In genomic region chr1:39328110-39328509, GRCh38 we compare ENCODE assay signal across 17 cellular contexts.
DNase-seq lines count a peak whose midpoint lies in the region; ATAC-seq and TF ChIP-seq lines count a peak whose summit lies in the region.
"Had no signal": no experiment of that assay in that cellular context is flagged by ENCODE, and none has a peak within 500 bp of the region (broad histone marks: within the 10 kb centered on the region; RNA-seq: fewer than 3 reads in every experiment).

No MANE protein-coding gene starts in this region.

- 60 to 71% methylated on average over 1 of the region's 1 CpG for WGBS in transverse colon (ENCODE audit: low coverage in 1 of 2), 2 donors

- in situ Hi-C loops in transverse colon (cut with MboI; ENCODE audit: low pct_ligation_motif_present in 1 of 4, low pct_unique_long_range_greater_than_20kb in 1 of 4, low sequenced_read_pairs in 3 of 4): no loop called here

- H3K4me3 Mint-ChIP-seq in activated T-cell treated with anti-CD3 and anti-CD28 coated beads, Interleukin-2, amount 50 U/mL, for 24 hours: peak overlapping the region; percentile 10
- H3K4me3 Mint-ChIP-seq in activated naive CD8-positive, alpha-beta T cell: peak overlapping the region; percentile 14
- peak overlapping the region in 4 of 10 donors; percentile 0 to 69 (median 42) for H3K4me3 Mint-ChIP-seq in naive thymus-derived CD4-positive, alpha-beta T cell

- H3K9me3 ChIP-seq in naive thymus-derived CD4-positive, alpha-beta T cell (ENCODE audit: control insufficient read depth in 2 of 3, low read length in 3 of 3): no peaks in the 10 kb centered on the region
- H3K9me3 ChIP-seq in transverse colon: no peaks in the 10 kb centered on the region
- H3K9me3 ChIP-seq: A549, SJCRH30 had no signal

- no peaks in the 10 kb centered on the region for H3K9me3 Mint-ChIP-seq in activated T-cell treated with anti-CD3 and anti-CD28 coated beads, Interleukin-2, amount 50 U/mL, for 24 hours
- H3K9me3 Mint-ChIP-seq in activated naive CD8-positive, alpha-beta T cell (ENCODE audit: low read depth): no peaks in the 10 kb centered on the region
- H3K9me3 Mint-ChIP-seq in naive thymus-derived CD4-positive, alpha-beta T cell: no peaks in the 10 kb centered on the region

- no peak overlapping the region for H3K27ac ChIP-seq in naive thymus-derived CD4-positive, alpha-beta T cell (ENCODE audit: low read depth, low read length)
- H3K27ac ChIP-seq in transverse colon: peak overlapping the region; percentile 18 to 68 (median 58)
- H3K27ac ChIP-seq: A549, SJCRH30 had no signal

- H3K36me3 ChIP-seq in naive thymus-derived CD4-positive, alpha-beta T cell (ENCODE audit: control insufficient read depth in 2 of 3, insufficient read depth in 3 of 3, low read length in 3 of 3): peaks cover 30 to 87% (median 38%) of the 10 kb centered on the region in 3 experiments
- H3K36me3 ChIP-seq in transverse colon: peaks cover 0 to 71% (median 24%) of the 10 kb centered on the region in 4 donors

- no peak for TF ChIP-seq EP300 in transverse colon (IDR thresholded peaks at IDR 0.05; ENCODE audit: low read depth)

- no peaks in the 10 kb centered on the region for H3K27me3 Mint-ChIP-seq in activated T-cell treated with anti-CD3 and anti-CD28 coated beads, Interleukin-2, amount 50 U/mL, for 24 hours
- H3K27me3 Mint-ChIP-seq in activated naive CD8-positive, alpha-beta T cell: no peaks in the 10 kb centered on the region
- H3K27me3 Mint-ChIP-seq in naive thymus-derived CD4-positive, alpha-beta T cell: no peaks in the 10 kb centered on the region

- no peak for TF ChIP-seq CTCF in transverse colon (IDR thresholded peaks at IDR 0.05)

- peak overlapping the region; percentile 29 for H3K4me3 ChIP-seq in naive thymus-derived CD4-positive, alpha-beta T cell (ENCODE audit: low read length)
- no peak overlapping the region for H3K4me3 ChIP-seq in transverse colon
- H3K4me3 ChIP-seq: A549, SJCRH30 had no signal

- POLR2A ChIA-PET in naive thymus-derived CD4-positive, alpha-beta T cell (lab: Charles Lee): no interaction called here

- no peak for DNase-seq in activated T-cell treated with anti-CD3 and anti-CD28 coated beads, Interleukin-2, amount 50 U/mL, for 24 hours
- no peak for DNase-seq in activated T-cell treated with anti-CD3 and anti-CD28 coated beads, Interleukin-2, amount 50 U/mL, for 48 hours
- DNase-seq in naive thymus-derived CD4-positive, alpha-beta T cell: no peak
- DNase-seq in transverse colon (no peak), H4 (ENCODE audit: low spot score) (no peak), NCI-H526 treated with DMSO at 0.1 percent for 48 hours (lab: John Stamatoyannopoulos, UW) (no peak), Ammon's horn (ENCODE audit: low spot score) (no peak)
- DNase-seq: anterior cingulate cortex, COR-L47, GDM1, islet precursor cell, mesendoderm, NCI-H1694, NCI-H510A, SJCRH30 had no signal

- CTCF ChIA-PET in naive thymus-derived CD4-positive, alpha-beta T cell (lab: Charles Lee): interaction anchor here (1.2 kb wide), 1 partner anchor 10 kb away, joined by 4 read pairs; no protein-coding TSS in a partner anchor

- ATAC-seq in naive thymus-derived CD4-positive, alpha-beta T cell: peak; percentile 47
- ATAC-seq: A549 had no signal

- H3K27ac Mint-ChIP-seq in activated T-cell treated with anti-CD3 and anti-CD28 coated beads, Interleukin-2, amount 50 U/mL, for 24 hours: peak overlapping the region; percentile 79
- H3K27ac Mint-ChIP-seq in activated naive CD8-positive, alpha-beta T cell: peak overlapping the region; percentile 46
- peak overlapping the region in 6 of 9 donors; percentile 17 to 72 (median 48) for H3K27ac Mint-ChIP-seq in naive thymus-derived CD4-positive, alpha-beta T cell

- H3K36me3 Mint-ChIP-seq in activated T-cell treated with anti-CD3 and anti-CD28 coated beads, Interleukin-2, amount 50 U/mL, for 24 hours (ENCODE audit: low read depth): peaks cover 73% of the 10 kb centered on the region
- peaks cover 5% of the 10 kb centered on the region for H3K36me3 Mint-ChIP-seq in activated naive CD8-positive, alpha-beta T cell
- peaks cover 3 to 44% (median 16%) of the 10 kb centered on the region in 5 donors for H3K36me3 Mint-ChIP-seq in naive thymus-derived CD4-positive, alpha-beta T cell

- H3K4me1 ChIP-seq in naive thymus-derived CD4-positive, alpha-beta T cell (ENCODE audit: control insufficient read depth in 2 of 2, insufficient read depth in 2 of 2, low read length in 2 of 2): peaks cover 0 to 18% of the 10 kb centered on the region in 2 donors
- no peaks in the 10 kb centered on the region for H3K4me1 ChIP-seq in transverse colon
- H3K4me1 ChIP-seq: A549, SJCRH30 had no signal

- TF ChIP-seq POLR2A in transverse colon (IDR thresholded peaks at IDR 0.05): no peak

- H3K4me1 Mint-ChIP-seq in activated T-cell treated with anti-CD3 and anti-CD28 coated beads, Interleukin-2, amount 50 U/mL, for 24 hours (ENCODE audit: low read depth): peaks cover 24% of the 10 kb centered on the region
- H3K4me1 Mint-ChIP-seq in activated naive CD8-positive, alpha-beta T cell (ENCODE audit: low read depth): peaks cover 14% of the 10 kb centered on the region
- peaks cover 7 to 36% (median 9%) of the 10 kb centered on the region in 7 donors for H3K4me1 Mint-ChIP-seq in naive thymus-derived CD4-positive, alpha-beta T cell

- no peaks in the 10 kb centered on the region for H3K27me3 ChIP-seq in naive thymus-derived CD4-positive, alpha-beta T cell (ENCODE audit: control insufficient read depth in 2 of 2, insufficient read depth in 2 of 2, low read length in 2 of 2)
- no peaks in the 10 kb centered on the region for H3K27me3 ChIP-seq in transverse colon
- H3K27me3 ChIP-seq: SJCRH30 had no signal

- intact Hi-C loops in naive thymus-derived CD4-positive, alpha-beta T cell (cut with micrococcal nuclease): no loop called here
- intact Hi-C loops in transverse colon (cut with DNase I; ENCODE audit: low total_unique reads): no loop called here
